ENCODE assay signal across 8 cellular contexts in genomic region chr19:1455336-1456120, GRCh38. TPM values are rescaled to one million over a fixed set of nuclear protein-coding genes. Genes with fewer than 3 reads are reported as not detected.
A peak's percentile ranks its signal among the peaks of the same experiment; 100 is the strongest.
DNase-seq lines count a peak whose midpoint lies in the region; ATAC-seq and TF ChIP-seq lines count a peak whose summit lies in the region.

No MANE protein-coding gene starts in this region.

- no peaks in the 10 kb centered on the region for H3K4me1 ChIP-seq in adrenal gland (replicated peaks in 1 of 2)

- WGBS in adrenal gland, 4 donors = 4 to 19% (median 10%) methylated on average over 14 to 42 of the region's 42 CpGs

- H3K27ac Mint-ChIP-seq in type B pancreatic cell = no peak overlapping the region

- H3K27me3 ChIP-seq in H7 (ENCODE audit: control insufficient read depth, insufficient read depth, low read length) (peaks cover 57% of the 10 kb centered on the region), adrenal gland (peaks cover 51% of the 10 kb centered on the region)

- no peaks in the 10 kb centered on the region for H3K9me3 Mint-ChIP-seq in type B pancreatic cell

- DNase-seq in CD1c-positive myeloid dendritic cell (ENCODE audit: extremely low spot score) (peak; percentile 70), H7 (peak; percentile 99), RPMI8226 (peak; percentile 99), adrenal gland (peak in 5 of 7 donors; percentile 51 to 75 (median 67)), islet precursor cell (peak; percentile 84), type B pancreatic cell (ENCODE audit: extremely low spot score, unreplicated experiment) (no peak)

- H3K36me3 Mint-ChIP-seq in type B pancreatic cell = no peaks in the 10 kb centered on the region

- no peak for ATAC-seq in HG02973 (IDR thresholded peaks at IDR 0.05; ENCODE audit: unreplicated experiment)
- ATAC-seq in HG02610 (IDR thresholded peaks at IDR 0.05; ENCODE audit: unreplicated experiment) = no peak

- H3K4me1 Mint-ChIP-seq in type B pancreatic cell (ENCODE audit: unreplicated experiment) = peaks cover 9% of the 10 kb centered on the region

- peak overlapping the region; percentile 41 for H3K4me3 Mint-ChIP-seq in type B pancreatic cell

- H3K4me3 ChIP-seq in H7 (ENCODE audit: insufficient read depth, low read depth, low read length) (peak overlapping the region; percentile 31), adrenal gland (no peak overlapping the region)

- TF ChIP-seq CTCF in adrenal gland (IDR thresholded peaks at IDR 0.05) (no peak), type B pancreatic cell (conservative IDR thresholded peaks at IDR 0.05) (no peak)

- H3K27me3 Mint-ChIP-seq in type B pancreatic cell = peaks cover 56% of the 10 kb centered on the region

- H3K36me3 ChIP-seq in H7 (replicated peaks; ENCODE audit: control insufficient read depth, insufficient read depth, low read length) (no peaks in the 10 kb centered on the region), adrenal gland (replicated peaks in 1 of 2) (no peaks in the 10 kb centered on the region)

- intact Hi-C loops in adrenal gland (cut with DNase I) = no loop called here

- no peaks in the 10 kb centered on the region for H3K9me3 ChIP-seq in adrenal gland (replicated peaks in 1 of 3)

- TF ChIP-seq POLR2A in adrenal gland (IDR thresholded peaks at IDR 0.05) = no peak

- H3K27ac ChIP-seq in adrenal gland = no peak overlapping the region

RNA-seq across cellular contexts. Expression of gene APC2, which starts 5.6 kb away (rescaled TPM):
- total RNA-seq in H7 (2014; rRNA removed; shearing (Covaris generic)) = 0.11 and 0.31 TPM in 2 replicates
- total RNA-seq in adrenal gland (1 to 10 TPM in 3 of 8 donors, under 1 TPM in 5; 0.06 to 6.9 (median 0.32) TPM), type B pancreatic cell (ENCODE audit: low replicate concordance) (1.2 and 9.2 TPM in 2 replicates)
- 10 to 100 TPM in 1 of 3 donors, under 1 TPM in 2; 0.71 to 12.9 (median 0.82) TPM for polyA plus RNA-seq in adrenal gland

RNA-seq across cellular contexts. Expression of gene RPS15, which starts 17.3 kb away (rescaled TPM):
- total RNA-seq in H7 (2014; rRNA removed; shearing (Covaris generic)) = 1,494 and 1,693 TPM in 2 replicates
- total RNA-seq in adrenal gland (1,000 to 10,000 TPM in 6 of 8 donors, 100 to 1,000 TPM in 2; 929 to 3,934 (median 1,829) TPM), type B pancreatic cell (ENCODE audit: low replicate concordance) (1,251 and 1,344 TPM in 2 replicates)
- polyA plus RNA-seq in adrenal gland = 1,000 to 10,000 TPM in 2 of 3 donors, 100 to 1,000 TPM in 1; 471 to 4,071 (median 2,224) TPM

RNA-seq across cellular contexts. Expression of gene C19orf25, which starts 23.5 kb away (rescaled TPM):
- total RNA-seq in H7 (2014; rRNA removed; shearing (Covaris generic)) = 57.2 and 75.3 TPM in 2 replicates
- total RNA-seq in adrenal gland = 10 to 100 TPM; 26.9 to 60.4 (median 36.3) TPM
- 10 to 100 TPM in 2 of 3 donors, 1 to 10 TPM in 1; 6.0 to 55.7 (median 33.4) TPM for polyA plus RNA-seq in adrenal gland
- 36.6 and 37.5 TPM in 2 replicates for total RNA-seq in type B pancreatic cell (ENCODE audit: low replicate concordance)

RNA-seq across cellular contexts. Expression of gene PCSK4, which starts 34.6 kb away (rescaled TPM):
- total RNA-seq in H7 (2014; rRNA removed; shearing (Covaris generic)) = 5.5 and 9.6 TPM in 2 replicates
- 10 to 100 TPM in 2 of 8 donors, 1 to 10 TPM in 6; 1.2 to 13.1 (median 4.8) TPM for total RNA-seq in adrenal gland
- polyA plus RNA-seq in adrenal gland = 10 to 100 TPM in 2 of 3 donors, 1 to 10 TPM in 1; 1.3 to 29.7 (median 13.7) TPM
- total RNA-seq in type B pancreatic cell (ENCODE audit: low replicate concordance) = 9.6 and 12.4 TPM in 2 replicates

RNA-seq across cellular contexts. Expression of gene REEP6, which starts 35.5 kb away (rescaled TPM):
- total RNA-seq in H7 (2014; rRNA removed; shearing (Covaris generic)) = 3.1 and 4.5 TPM in 2 replicates
- total RNA-seq in adrenal gland (100 to 1,000 TPM in 5 of 8 donors, 10 to 100 TPM in 3; 59.3 to 189 (median 121) TPM), type B pancreatic cell (ENCODE audit: low replicate concordance) (17.3 and 34.5 TPM in 2 replicates)
- 100 to 1,000 TPM in 2 of 3 donors, 10 to 100 TPM in 1; 16.5 to 205 (median 120) TPM for polyA plus RNA-seq in adrenal gland
